ENCODE assay signal across 7 cellular contexts in the genomic region with DNA sequence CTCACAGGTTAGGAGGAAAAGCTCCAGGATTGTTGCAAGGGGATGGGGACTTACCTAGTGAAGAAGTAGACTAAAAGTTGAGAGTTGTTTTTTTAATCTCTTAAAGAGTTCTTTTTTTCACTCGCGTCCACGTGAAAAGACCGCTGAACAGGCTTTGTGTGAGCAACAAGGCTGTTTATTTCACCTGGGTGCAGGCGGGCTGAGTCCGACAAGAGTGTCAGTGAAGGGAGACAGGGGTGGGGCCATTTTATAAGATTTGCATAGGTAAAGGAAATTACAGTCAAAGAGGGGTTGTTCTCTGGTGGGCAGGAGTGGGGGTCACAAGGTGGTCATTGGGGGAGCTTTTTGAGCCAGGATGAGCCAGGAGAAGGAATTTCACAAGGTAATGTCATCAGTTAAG.
DNase-seq lines count a peak whose midpoint lies in the region; TF ChIP-seq lines count a peak whose summit lies in the region.
"Not testable (repeated sequence)": the region's sequence is repeated elsewhere in the genome, so short reads cannot be mapped to it uniquely, and the experiment has no call there.

No MANE protein-coding gene starts in this region.

- not testable (repeated sequence) for H3K4me3 ChIP-seq in endodermal cell (ENCODE audit: low read length); mesendoderm (ENCODE audit: low read length); smooth muscle cell

- H4K91ac ChIP-seq in H9 (ENCODE audit: insufficient read length, low read depth, low read length) = not testable (repeated sequence)

- H3K4me3 Mint-ChIP-seq in H9, endodermal cell, neural crest cell: not testable (repeated sequence)

- H3K56ac ChIP-seq in H9 (ENCODE audit: insufficient read length, low read depth, low read length); mesendoderm (ENCODE audit: low read length): not testable (repeated sequence)

- not testable (repeated sequence) for H2BK15ac ChIP-seq in H9 (ENCODE audit: low read depth, low read length); mesendoderm (replicated peaks; ENCODE audit: low read depth)

- not testable (repeated sequence) for H3K23me2 ChIP-seq in H9 (ENCODE audit: insufficient read length, low read depth, low read length, poor library complexity, severe bottlenecking)

- not testable (repeated sequence) for H3K79me2 ChIP-seq in H9 (ENCODE audit: insufficient read depth, low read length); mesendoderm (ENCODE audit: control insufficient read depth, insufficient read depth, low read length); smooth muscle cell (ENCODE audit: low read depth)

- H3K27ac ChIP-seq in C4-2B = peak overlapping the region; percentile 80
- H3K27ac ChIP-seq in H9 (ENCODE audit: insufficient read length, low read depth, low read length); endodermal cell (ENCODE audit: low read depth, low read length); smooth muscle cell (ENCODE audit: low read depth): not testable (repeated sequence)
- H3K27ac ChIP-seq in VCaP = peak overlapping the region; percentile 83; the same call in 1 of the 2 replicates
- H3K27ac ChIP-seq in mesendoderm (ENCODE audit: low read depth, low read length) = peak overlapping the region; percentile 91

- no CpG with 5 or more reads among the region's 6 CpGs for WGBS in H9 (ENCODE audit: extremely low coverage, insufficient read length, low lambda C conversion rate)
- WGBS in endodermal cell (ENCODE audit: insufficient coverage in 1 of 2, insufficient read length in 1 of 2), 2 experiments = 92 to 97% methylated on average over 4 to 6 of the region's 6 CpGs
- no CpG with 5 or more reads among the region's 6 CpGs for WGBS in mesendoderm (ENCODE audit: extremely low coverage, insufficient coverage, low lambda C conversion rate)
- WGBS in smooth muscle cell (ENCODE audit: low lambda C conversion rate) = 78% methylated on average over 6 of the region's 6 CpGs

- H3F3A ChIP-seq in smooth muscle cell (ENCODE audit: low read depth) = not testable (repeated sequence)

- H3K79me1 ChIP-seq in H9 (ENCODE audit: insufficient read depth, low read depth, low read length, poor library complexity, severe bottlenecking); mesendoderm (ENCODE audit: low read length): not testable (repeated sequence)

- not testable (repeated sequence) for DNase-seq in H9; endodermal cell; neural crest cell (ENCODE audit: low read depth, low spot score); smooth muscle cell (lab: John Stamatoyannopoulos, UW; ENCODE audit: unreplicated experiment)
- peak; percentile 51 for DNase-seq in mesendoderm

- not testable (repeated sequence) for H3K4ac ChIP-seq in H9 (ENCODE audit: low read depth, low read length)
- peak overlapping the region; percentile 94 for H3K4ac ChIP-seq in mesendoderm (ENCODE audit: low read depth, low read length)

- H3K9ac ChIP-seq in H9 (ENCODE audit: extremely low read depth, insufficient read length, low read length); endodermal cell (ENCODE audit: extremely low read depth, low read length, poor library complexity, severe bottlenecking); mesendoderm (ENCODE audit: low read length); smooth muscle cell (ENCODE audit: low read depth): not testable (repeated sequence)

- H3K27ac Mint-ChIP-seq in H9 = peak overlapping the region; percentile 73 to 76 (median 76); a peak in 4 of 7 replicates
- peak overlapping the region; percentile 5 for H3K27ac Mint-ChIP-seq in endodermal cell
- peak overlapping the region; percentile 64 for H3K27ac Mint-ChIP-seq in neural crest cell (ENCODE audit: unreplicated experiment)

- not testable (repeated sequence) for H2BK5ac ChIP-seq in H9 (ENCODE audit: insufficient read length, low read length); mesendoderm (ENCODE audit: low read length)

- not testable (repeated sequence) for H2AK5ac ChIP-seq in H9 (ENCODE audit: insufficient read length, low read length); mesendoderm (ENCODE audit: low read length)

- not testable (repeated sequence) for H3K27me3 Mint-ChIP-seq in H9 (ENCODE audit: low read depth); endodermal cell (ENCODE audit: insufficient read depth); neural crest cell (ENCODE audit: low read depth)

- not testable (repeated sequence) for H3K27me3 ChIP-seq in H9 (ENCODE audit: insufficient read depth, low read length); endodermal cell (ENCODE audit: control insufficient read depth, insufficient read depth, low read length, poor library complexity, severe bottlenecking); mesendoderm (ENCODE audit: insufficient read depth, low read length, poor library complexity); smooth muscle cell (ENCODE audit: low read depth)

- not testable (repeated sequence) for H3K36me3 Mint-ChIP-seq in H9 (ENCODE audit: insufficient read depth in 1 of 3, low read depth in 3 of 3); endodermal cell (ENCODE audit: low read depth); neural crest cell (ENCODE audit: low read depth)

- H4K20me1 ChIP-seq in H9 (ENCODE audit: control insufficient read depth, insufficient read depth, insufficient read length); smooth muscle cell (ENCODE audit: low read depth): not testable (repeated sequence)

- H3K4me1 ChIP-seq in H9 (ENCODE audit: insufficient read depth, low read length); endodermal cell (ENCODE audit: control insufficient read depth, insufficient read depth, low read length); mesendoderm (ENCODE audit: control insufficient read depth, low read depth, low read length); smooth muscle cell (ENCODE audit: low read depth): not testable (repeated sequence)

- peaks cover 12 to 14% of the 10 kb centered on the region in 2 experiments for H3K4me1 Mint-ChIP-seq in H9
- not testable (repeated sequence) for H3K4me1 Mint-ChIP-seq in endodermal cell, neural crest cell

- H3K4me2 ChIP-seq in H9 (ENCODE audit: insufficient read depth, insufficient read length, low read length); mesendoderm (ENCODE audit: low read length): not testable (repeated sequence)
- peak overlapping the region; percentile 20 for H3K4me2 ChIP-seq in smooth muscle cell

- H3K18ac ChIP-seq in H9 (ENCODE audit: insufficient read length, low read depth, low read length) = not testable (repeated sequence)
- H3K18ac ChIP-seq in mesendoderm (ENCODE audit: low read length) = peak overlapping the region; percentile 39

- not testable (repeated sequence) for H3K36me3 ChIP-seq in endodermal cell (ENCODE audit: control insufficient read depth, insufficient read depth, low read length); mesendoderm (ENCODE audit: control insufficient read depth, insufficient read depth, low read length); smooth muscle cell (ENCODE audit: low read depth)

- not testable (repeated sequence) for H3T11ph ChIP-seq in H9 (ENCODE audit: low read length)

- not testable (repeated sequence) for H2BK20ac ChIP-seq in H9 (ENCODE audit: low read depth, low read length, poor library complexity, severe bottlenecking)

- not testable (repeated sequence) for H4K5ac ChIP-seq in H9 (ENCODE audit: insufficient read length, low read depth, low read length); mesendoderm (ENCODE audit: low read length)

- not testable (repeated sequence) for H3K9me3 ChIP-seq in H9 (ENCODE audit: control insufficient read depth, low read depth, low read length); endodermal cell (ENCODE audit: control insufficient read depth, low read length); smooth muscle cell (replicated peaks; ENCODE audit: low read depth)

- H2BK12ac ChIP-seq in H9 (ENCODE audit: insufficient read length, low read depth, low read length) = not testable (repeated sequence)

- not testable (repeated sequence) for H3K9me3 Mint-ChIP-seq in H9, neural crest cell
- H3K9me3 Mint-ChIP-seq in endodermal cell = peaks cover 12% of the 10 kb centered on the region

- TF ChIP-seq CTCF in C4-2B (conservative IDR thresholded peaks at IDR 0.05); H9 (conservative IDR thresholded peaks at IDR 0.05); VCaP (conservative IDR thresholded peaks at IDR 0.05); endodermal cell (conservative IDR thresholded peaks at IDR 0.05); neural crest cell (conservative IDR thresholded peaks at IDR 0.05); smooth muscle cell (IDR thresholded peaks at IDR 0.05; ENCODE audit: borderline replicate concordance, insufficient read depth, poor library complexity, severe bottlenecking): not testable (repeated sequence)

- not testable (repeated sequence) for H4K8ac ChIP-seq in H9 (replicated peaks; ENCODE audit: insufficient read length, low read depth, low read length); mesendoderm (ENCODE audit: low read depth, low read length)

- not testable (repeated sequence) for H2AFZ ChIP-seq in H9 (ENCODE audit: low read length); smooth muscle cell (ENCODE audit: low read depth)

- H3K23ac ChIP-seq in H9 (ENCODE audit: insufficient read length, low read depth, low read length); mesendoderm (ENCODE audit: low read length): not testable (repeated sequence)

- not testable (repeated sequence) for H2BK120ac ChIP-seq in H9 (ENCODE audit: low read depth, low read length, poor library complexity, severe bottlenecking)
- peak overlapping the region; percentile 45 for H2BK120ac ChIP-seq in mesendoderm (ENCODE audit: low read depth, low read length)

- not testable (repeated sequence) for H3K14ac ChIP-seq in H9 (ENCODE audit: insufficient read depth, low read length)

Comparison
In these comparisons a context has a peak if more than half of its experiments do, and no peak if none do; other contexts are left out.
1. H3K27ac Mint-ChIP-seq: peak in every context shown above with its lines; median percentile 76 in H9; 64 in neural crest cell; 5 in endodermal cell.